In genomic region chr16:49673442-49673841, GRCh38 we compare ENCODE assay signal across 30 cellular contexts.
"Had no signal": no experiment of that assay in that cellular context is flagged by ENCODE, and none has a peak within 500 bp of the region (broad histone marks: within the 10 kb centered on the region; RNA-seq: fewer than 3 reads in every experiment).

No MANE protein-coding gene starts in this region.

- H3K27me3 Mint-ChIP-seq: activated CD4-positive, alpha-beta T cell treated with anti-CD3 and anti-CD28 coated beads, Interleukin-2, amount 10 ng/mL, durations not matched to agents 7 days and 5 days had no signal

- H3K9me2 ChIP-seq: SK-N-SH had no signal

- H3K27ac ChIP-seq: adrenal gland, body of pancreas, SJSA1 had no signal

- H3K4me1 Mint-ChIP-seq: activated CD4-positive, alpha-beta T cell treated with anti-CD3 and anti-CD28 coated beads for 36 hours; activated CD4-positive, alpha-beta T cell treated with anti-CD3 and anti-CD28 coated beads, Interleukin-2, amount 10 ng/mL, durations not matched to agents 7 days and 5 days had no signal

- H3K9me3 Mint-ChIP-seq: activated CD4-positive, alpha-beta T cell treated with anti-CD3 and anti-CD28 coated beads, Interleukin-2, amount 10 ng/mL, durations not matched to agents 7 days and 5 days; activated naive CD4-positive, alpha-beta T cell treated with anti-CD3 and anti-CD28 coated beads, Interleukin-2, amount 50 U/mL, for 72 hours; activated T-cell treated with anti-CD3 and anti-CD28 coated beads, Interleukin-2, amount 50 U/mL, for 24 hours; activated T-helper 2 cell treated with anti-CD3 and anti-CD28 coated beads, Interferon-gamma antibody, Interleukin-2, Interleukin-4, amounts not matched to agents 10 μg/mL and 5 μg/mL and 100 μg/mL, durations not matched to agents 14 hours and 24 hours and 36 hours; T-helper 1 cell treated with Interleukin-12 subunit alpha and Interleukin-12 subunit beta and Interleukin-4 antibody, amounts not matched to agents 30 μg/mL and 1 μg/mL, for 36 hours; T-helper 2 cell treated with Interferon-gamma antibody and Interleukin-4, amounts not matched to agents 5 μg/mL and 100 μg/mL, for 36 hours had no signal

- ATAC-seq: activated CD4-positive, alpha-beta T cell treated with anti-CD3 and anti-CD28 coated beads for 36 hours; activated CD4-positive, CD25-positive, alpha-beta regulatory T cell treated with anti-CD3 and anti-CD28 coated beads, Interleukin-2, amount 50 U/mL, for 24 hours; activated CD8-positive, alpha-beta T cell treated with anti-CD3 and anti-CD28 coated beads, Interleukin-2, amount 10 ng/mL, durations not matched to agents 7 days and 5 days; activated naive CD4-positive, alpha-beta T cell treated with anti-CD3 and anti-CD28 coated beads, Interleukin-2, amount 50 U/mL, for 72 hours; body of pancreas; Panc1 had no signal

- H3K4me2 ChIP-seq: SK-N-SH had no signal

- H3K36me3 Mint-ChIP-seq: activated naive CD4-positive, alpha-beta T cell treated with anti-CD3 and anti-CD28 coated beads, Interleukin-2, amount 50 U/mL, for 72 hours had no signal

- H3K4me3 Mint-ChIP-seq: activated CD4-positive, alpha-beta T cell treated with anti-CD3 and anti-CD28 coated beads for 36 hours; activated CD4-positive, alpha-beta T cell treated with anti-CD3 and anti-CD28 coated beads, Interleukin-2, amount 10 ng/mL, durations not matched to agents 7 days and 5 days; activated CD8-positive, alpha-beta T cell treated with anti-CD3 and anti-CD28 coated beads, Interleukin-2, amount 10 ng/mL, durations not matched to agents 7 days and 5 days; activated T-cell treated with anti-CD3 and anti-CD28 coated beads, Interleukin-2, amount 50 U/mL, for 24 hours; T-helper 1 cell treated with Interleukin-12 subunit alpha and Interleukin-12 subunit beta and Interleukin-4 antibody, amounts not matched to agents 30 μg/mL and 1 μg/mL, for 36 hours; T-helper 2 cell treated with Interferon-gamma antibody and Interleukin-4, amounts not matched to agents 5 μg/mL and 100 μg/mL, for 36 hours had no signal

- H3K27ac Mint-ChIP-seq: activated CD4-positive, alpha-beta T cell treated with anti-CD3 and anti-CD28 coated beads for 36 hours; activated CD4-positive, alpha-beta T cell treated with anti-CD3 and anti-CD28 coated beads, Interleukin-2, amount 10 ng/mL, durations not matched to agents 7 days and 5 days; activated CD8-positive, alpha-beta T cell treated with anti-CD3 and anti-CD28 coated beads, Interleukin-2, amount 10 ng/mL, durations not matched to agents 7 days and 5 days; activated naive CD4-positive, alpha-beta T cell treated with anti-CD3 and anti-CD28 coated beads, Interleukin-2, amount 50 U/mL, for 72 hours; activated T-cell treated with anti-CD3 and anti-CD28 coated beads, Interleukin-2, amount 50 U/mL, for 24 hours; activated T-helper 2 cell treated with anti-CD3 and anti-CD28 coated beads, Interferon-gamma antibody, Interleukin-2, Interleukin-4, amounts not matched to agents 10 μg/mL and 5 μg/mL and 100 μg/mL, durations not matched to agents 14 hours and 24 hours and 36 hours; T-helper 1 cell treated with Interleukin-12 subunit alpha and Interleukin-12 subunit beta and Interleukin-4 antibody, amounts not matched to agents 30 μg/mL and 1 μg/mL, for 36 hours; T-helper 2 cell treated with Interferon-gamma antibody and Interleukin-4, amounts not matched to agents 5 μg/mL and 100 μg/mL, for 36 hours had no signal

- H3K36me3 ChIP-seq: adrenal gland, SJSA1 had no signal

- H3K9ac ChIP-seq: SK-N-SH had no signal

- DNase-seq: activated CD4-positive, alpha-beta T cell treated with anti-CD3 and anti-CD28 coated beads for 36 hours; activated CD4-positive, alpha-beta T cell treated with anti-CD3 and anti-CD28 coated beads, Interleukin-2, amount 10 ng/mL, durations not matched to agents 7 days and 5 days; activated CD4-positive, alpha-beta T cell treated with anti-CD3 and anti-CD28 coated beads, Interleukin-2, amount 50 U/mL, for 48 hours; activated CD8-positive, alpha-beta T cell treated with anti-CD3 and anti-CD28 coated beads, Interleukin-2, amount 10 ng/mL, durations not matched to agents 7 days and 5 days; activated gamma-delta T cell; activated naive CD4-positive, alpha-beta T cell treated with Interleukin-2 at 50 U/mL for 16 hours; activated T-cell treated with anti-CD3 and anti-CD28 coated beads, Interleukin-2, amount 50 U/mL, for 24 hours; adrenal gland; body of pancreas; central memory CD4-positive, alpha-beta T cell; KG1; MM.1S; MV-4-11; NCI-H1092; NCI-H187 treated with DMSO at 0.1 percent for 48 hours; NCI-H2081; NCI-H2227 treated with DMSO at 0.1 percent for 48 hours; NCI-H446; NCI-H510A treated with DMSO at 0.1 percent for 48 hours; SHP77; SK-N-SH had no signal

- FAIRE-seq: astrocyte, TTC549 had no signal

- H3K9me3 ChIP-seq: adrenal gland, body of pancreas, SJSA1, SK-N-SH had no signal

- H3K4me3 ChIP-seq: adrenal gland, body of pancreas, SJSA1 had no signal

- H3K4me1 ChIP-seq: adrenal gland, body of pancreas, SJSA1 had no signal

- H3K27me3 ChIP-seq: adrenal gland, body of pancreas, SJSA1 had no signal
